ENCODE assay signal across 8 cellular contexts in genomic region chr19:43274726-43275125, GRCh38. TPM values are rescaled to one million over a fixed set of nuclear protein-coding genes. Genes with fewer than 3 reads are reported as not detected.
A peak's percentile ranks its signal among the peaks of the same experiment; 100 is the strongest.
DNase-seq lines count a peak whose midpoint lies in the region; ATAC-seq and TF ChIP-seq lines count a peak whose summit lies in the region.
"Not testable (repeated sequence)": the region's sequence is repeated elsewhere in the genome, so short reads cannot be mapped to it uniquely, and the experiment has no call there.

No MANE protein-coding gene starts in this region.

- H4K91ac ChIP-seq in IMR-90 (ENCODE audit: insufficient read depth, low read depth, low read length): peak overlapping the region; percentile 84

- not testable (repeated sequence) for H3F3A ChIP-seq in neural cell (ENCODE audit: insufficient read depth, low read length, poor library complexity, severe bottlenecking)

- not testable (repeated sequence) for H3K9ac ChIP-seq in DND-41 (ENCODE audit: low read depth, low read length); IMR-90 (ENCODE audit: low read depth, low read length); neural cell (ENCODE audit: low read length)

- not testable (repeated sequence) for H3K4me3 Mint-ChIP-seq in MCF 10A (ENCODE audit: unreplicated experiment)

- not testable (repeated sequence) for H3K4me1 ChIP-seq in DND-41 (ENCODE audit: insufficient read depth, low read length); IMR-90 (ENCODE audit: control insufficient read depth, insufficient read depth, low read length); cardiac muscle cell (ENCODE audit: low read depth); upper lobe of right lung

- H3K4me1 Mint-ChIP-seq in MCF 10A (ENCODE audit: insufficient read depth, unreplicated experiment): not testable (repeated sequence)

- H3K36me3 ChIP-seq in DND-41 (ENCODE audit: insufficient read depth, low read length); IMR-90 (ENCODE audit: control insufficient read depth, insufficient read depth, low read length); cardiac muscle cell; neural cell (ENCODE audit: insufficient read depth, low read length); upper lobe of right lung: not testable (repeated sequence)

- peak overlapping the region; percentile 72; the same call in 2 of the 3 replicates for H2BK15ac ChIP-seq in IMR-90 (ENCODE audit: low read depth, low read length)

- DNase-seq in DND-41 (peak; percentile 15), IMR-90 (peak; percentile 73), NCI-H526 (lab: John Stamatoyannopoulos, UW) (peak; percentile 23 to 76), MCF 10A (ENCODE audit: unreplicated experiment) (peak; percentile 62), cardiac muscle cell (ENCODE audit: low read depth in 1 of 2, low spot score in 1 of 2) (peak in 1 of 2 donors; percentile 48)
- DNase-seq in upper lobe of right lung: not testable (repeated sequence)

- not testable (repeated sequence) for ATAC-seq in DND-41 (ENCODE audit: insufficient read depth, low read depth); upper lobe of right lung
- ATAC-seq in IMR-90 (ENCODE audit: low read depth): peak; percentile 100
- ATAC-seq in SK-N-SH treated with all-trans-retinoic acid at 6 μM for 48 hours: peak; percentile 88

- not testable (repeated sequence) for H3K36me3 Mint-ChIP-seq in MCF 10A (ENCODE audit: insufficient read depth, unreplicated experiment)

- not testable (repeated sequence) for H3K4me2 ChIP-seq in DND-41 (ENCODE audit: insufficient read depth, low read length); IMR-90 (ENCODE audit: low read depth, low read length); neural cell (ENCODE audit: low read length)

- not testable (repeated sequence) for H3K79me2 ChIP-seq in DND-41 (ENCODE audit: insufficient read depth, low read length); neural cell (replicated peaks; ENCODE audit: insufficient read depth, low read length)

- intact Hi-C loops in IMR-90 (cut with micrococcal nuclease): loop anchor here (1.0 to 10.0 kb wide), 2 partner anchors 150 to 170 kb away; no protein-coding TSS in a partner anchor
- intact Hi-C loops in MCF 10A (cut with micrococcal nuclease): loop anchor here (5.0 kb wide), 3 partner anchors 62 to 167 kb away; no protein-coding TSS in a partner anchor
- intact Hi-C loops in upper lobe of right lung (cut with DNase I): not testable (repeated sequence)

- dilution Hi-C loops in IMR-90 (cut with HindIII; ENCODE audit: low sequenced_read_pairs, unreplicated experiment): not testable (repeated sequence)

- in situ Hi-C loops in IMR-90 (cut with MboI; ENCODE audit: low sequenced_read_pairs): not testable (repeated sequence)

- not testable (repeated sequence) for H3K4me3 ChIP-seq in DND-41 (ENCODE audit: low read depth in 1 of 2, low read length in 2 of 2); IMR-90 (ENCODE audit: insufficient read depth, low read depth, low read length); cardiac muscle cell; neural cell (ENCODE audit: low read length); upper lobe of right lung

- POLR2A ChIA-PET in IMR-90 (lab: Charles Lee; ENCODE audit: unreplicated experiment); MCF 10A (lab: Yijun Ruan, JAX): not testable (repeated sequence)

- H3K27ac ChIP-seq in DND-41 (ENCODE audit: low read length); IMR-90 (ENCODE audit: insufficient read depth, low read length); cardiac muscle cell; neural cell (ENCODE audit: low read length); upper lobe of right lung: not testable (repeated sequence)

- H3K14ac ChIP-seq in IMR-90 (replicated peaks; ENCODE audit: low read depth, low read length): peak overlapping the region; percentile 89

- H3K56ac ChIP-seq in IMR-90 (ENCODE audit: extremely low read depth, insufficient read depth, low read length): not testable (repeated sequence)

- peak overlapping the region; percentile 93 for H3K4ac ChIP-seq in IMR-90 (ENCODE audit: low read depth, low read length)

- CTCF ChIA-PET in IMR-90 (lab: Yijun Ruan, JAX): not testable (repeated sequence)
- CTCF ChIA-PET in MCF 10A (lab: Yijun Ruan, JAX): interaction anchor here (0.9 to 1.6 kb wide), 2 partner anchors 33 to 152 kb away, joined by 3 to 5 read pairs; no protein-coding TSS in a partner anchor

- H3K18ac ChIP-seq in IMR-90 (ENCODE audit: low read depth, low read length): peak overlapping the region; percentile 33; the same call in 1 of the 2 replicates

- H4K8ac ChIP-seq in IMR-90 (ENCODE audit: low read depth in 2 of 2, low read length in 2 of 2): peak overlapping the region; percentile 63 to 84; a peak in 2 of 4 replicates

- H3K9me2 ChIP-seq in neural cell (ENCODE audit: insufficient read depth, low read length): not testable (repeated sequence)

- TF ChIP-seq POLR2A in IMR-90 (IDR thresholded peaks at IDR 0.05; ENCODE audit: low read depth, low read length): not testable (repeated sequence)

- H2BK120ac ChIP-seq in IMR-90 (ENCODE audit: low read depth, low read length): peak overlapping the region; percentile 93

- not testable (repeated sequence) for BruUV-seq in IMR-90 (replicated peaks; lab: Mats Ljungman, UMichigan); MCF 10A (replicated peaks; lab: Mats Ljungman, UMichigan)

- H2AFZ ChIP-seq in DND-41 (ENCODE audit: low read depth, low read length); neural cell (ENCODE audit: low read depth, low read length): not testable (repeated sequence)
- H2AFZ ChIP-seq in IMR-90 (replicated peaks; ENCODE audit: low read length, poor library complexity): peak overlapping the region; percentile 32

- H2BK20ac ChIP-seq in IMR-90 (ENCODE audit: low read depth, low read length): peak overlapping the region; percentile 89

- TF ChIP-seq EP300 in neural cell (conservative IDR thresholded peaks at IDR 0.05; ENCODE audit: poor library complexity, severe bottlenecking): not testable (repeated sequence)

- not testable (repeated sequence) for H3K23ac ChIP-seq in IMR-90 (ENCODE audit: low read depth, low read length)

- not testable (repeated sequence) for H3K9me3 Mint-ChIP-seq in MCF 10A (ENCODE audit: unreplicated experiment)

- H3K79me1 ChIP-seq in IMR-90 (ENCODE audit: low read depth in 1 of 2, low read length in 2 of 2): not testable (repeated sequence)

- H4K5ac ChIP-seq in IMR-90 (ENCODE audit: low read depth, low read length): peak overlapping the region; percentile 70

- not testable (repeated sequence) for H3K9me3 ChIP-seq in DND-41 (ENCODE audit: insufficient read depth, low read length, severe bottlenecking); IMR-90 (ENCODE audit: control insufficient read depth, insufficient read depth, low read length); cardiac muscle cell (ENCODE audit: low read depth); neural cell (ENCODE audit: low read length); upper lobe of right lung

- H3K27me3 ChIP-seq in DND-41 (ENCODE audit: insufficient read depth, low read length, poor library complexity); IMR-90 (ENCODE audit: control insufficient read depth, insufficient read depth, low read length); cardiac muscle cell; neural cell (ENCODE audit: insufficient read depth, low read depth, low read length); upper lobe of right lung: not testable (repeated sequence)

- H3K27ac Mint-ChIP-seq in MCF 10A (ENCODE audit: low read depth, unreplicated experiment): not testable (repeated sequence)

- H2AK5ac ChIP-seq in IMR-90 (ENCODE audit: low read depth, low read length): peak overlapping the region; percentile 88

- H2BK5ac ChIP-seq in IMR-90 (ENCODE audit: low read depth, low read length, poor library complexity, severe bottlenecking): peak overlapping the region; percentile 65

- not testable (repeated sequence) for H3K9me1 ChIP-seq in IMR-90 (ENCODE audit: insufficient read depth, low read length)

- TF ChIP-seq CTCF in DND-41 (IDR thresholded peaks at IDR 0.05; ENCODE audit: borderline replicate concordance, extremely low read depth, low read length, poor library complexity, severe bottlenecking) (peak; percentile 38), IMR-90 (conservative IDR thresholded peaks at IDR 0.05; ENCODE audit: low read depth, low read length) (peak; percentile 56), MCF 10A (IDR thresholded peaks at IDR 0.05; ENCODE audit: unreplicated experiment) (peak; percentile 75), cardiac muscle cell (IDR thresholded peaks at IDR 0.05; ENCODE audit: low read depth, low read length) (peak; percentile 59), neural cell (IDR thresholded peaks at IDR 0.05; ENCODE audit: poor library complexity, severe bottlenecking) (peak; percentile 29), upper lobe of right lung (IDR thresholded peaks at IDR 0.05) (peak; percentile 52)

- peak; percentile 68 for TF ChIP-seq RAD21 in IMR-90 (IDR thresholded peaks at IDR 0.05; ENCODE audit: low read length)
- not testable (repeated sequence) for TF ChIP-seq RAD21 in neural cell (conservative IDR thresholded peaks at IDR 0.05)

- peaks cover 13% of the 10 kb centered on the region for H3K27me3 Mint-ChIP-seq in MCF 10A (ENCODE audit: insufficient read depth, unreplicated experiment)

- not testable (repeated sequence) for H4K20me1 ChIP-seq in DND-41 (ENCODE audit: insufficient read depth, low read length); IMR-90 (ENCODE audit: insufficient read depth, low read length); neural cell (ENCODE audit: insufficient read depth)

- H2AK9ac ChIP-seq in IMR-90 (replicated peaks; ENCODE audit: low read depth, low read length, poor library complexity): not testable (repeated sequence)

- no CpG with 5 or more reads among the region's 6 CpGs for WGBS in IMR-90 (ENCODE audit: extremely low coverage in 2 of 2, insufficient read length in 1 of 2), 2 experiments

RNA-seq across cellular contexts. Expression of gene PSG9, which starts 5.4 kb away (rescaled TPM):
- total RNA-seq in IMR-90 (2012; rRNA removed): 0.28 and 0.54 TPM in 2 replicates
- 1.1 TPM in 2 replicates for polyA plus RNA-seq in IMR-90 (2012; rRNA removed)
- 0.24 and 0.54 TPM in 2 replicates for polyA plus RNA-seq in IMR-90 (2012; cell fraction: cytosol; rRNA removed)
- polyA plus RNA-seq in IMR-90 (2012; cell fraction: nucleus; rRNA removed; ENCODE audit: low replicate concordance): 0.10 and 1.0 TPM in 2 replicates
- not detected in 2 replicates for total RNA-seq in MCF 10A (2022)
- not detected in 2 replicates for total RNA-seq in cardiac muscle cell
- not detected in 2 replicates for polyA plus RNA-seq in cardiac muscle cell
- polyA plus RNA-seq in neural cell: not detected in 2 replicates
- not detected in 2 replicates for polyA minus RNA-seq in neural cell
- total RNA-seq in upper lobe of right lung: not detected
